In the genomic region with DNA sequence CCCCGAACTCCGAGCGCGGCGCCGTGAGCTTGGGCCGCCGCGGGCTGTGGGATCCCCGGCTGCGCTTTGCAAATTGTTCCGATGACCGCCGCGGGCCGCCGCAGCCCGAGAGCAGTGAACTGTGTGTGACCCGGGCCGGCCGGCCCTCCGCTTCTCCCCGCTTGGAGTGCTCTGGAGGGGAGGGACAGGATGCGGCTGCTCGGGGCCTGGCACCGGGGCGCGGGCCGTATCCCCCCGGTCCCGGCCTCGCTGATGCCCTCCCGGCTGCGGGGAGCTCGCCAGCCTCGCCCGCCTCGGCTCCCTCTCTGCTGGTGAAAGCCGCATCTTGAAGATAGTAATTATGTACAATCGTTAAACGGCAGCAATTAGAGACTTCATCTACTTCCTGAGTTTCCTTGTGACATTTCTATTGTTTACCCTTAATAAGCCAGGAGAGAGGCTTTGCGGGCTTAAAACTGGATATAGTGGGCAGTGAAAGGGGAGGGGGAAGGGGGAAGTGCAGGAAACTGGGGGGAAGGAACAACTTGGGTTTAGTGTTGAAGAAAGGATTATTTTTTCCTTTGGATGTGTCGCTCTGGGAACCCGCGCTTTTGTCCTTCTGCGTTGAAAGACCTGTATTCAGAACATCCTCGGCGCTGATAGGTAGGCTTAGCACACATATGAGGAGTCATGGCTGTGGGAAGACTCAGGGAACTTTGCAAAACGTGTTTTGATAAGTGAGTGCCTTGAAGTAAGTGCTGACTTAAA, we compare ENCODE assay signal across 8 cellular contexts. TPM values are rescaled to one million over a fixed set of nuclear protein-coding genes. Genes with fewer than 3 reads are reported as not detected.
DNase-seq lines count a peak whose midpoint lies in the region; ATAC-seq and TF ChIP-seq lines count a peak whose summit lies in the region.

No MANE protein-coding gene starts in this region.

- H3K27ac ChIP-seq in MM.1S (ENCODE audit: low read length) (no peak overlapping the region), duodenal mucosa (ENCODE audit: low read depth, low read length) (peak overlapping the region; percentile 88)

- no peaks in the 10 kb centered on the region for H3K9me2 ChIP-seq in MM.1S (replicated peaks; ENCODE audit: insufficient read depth, low read length)

- H4K20me1 ChIP-seq in MM.1S (ENCODE audit: insufficient read depth, low read length): no peaks in the 10 kb centered on the region

- no peaks in the 10 kb centered on the region for H3K79me2 ChIP-seq in MM.1S (ENCODE audit: low read length)

- POLR2A ChIA-PET in AG04449 (lab: Yijun Ruan, JAX): interaction anchor here (0.5 kb wide), 1 partner anchor 403 kb away, joined by 4 read pairs; no protein-coding TSS in a partner anchor

- intact Hi-C loops in lower leg skin (cut with DNase I; ENCODE audit: low total_unique reads): no loop called here

- H2AFZ ChIP-seq in MM.1S (ENCODE audit: low read length): no peak overlapping the region

- CTCF ChIA-PET in AG04449 (lab: Yijun Ruan, JAX): interaction anchor here (0.7 to 4.2 kb wide), 8 partner anchors 18 to 386 kb away, joined by 3 to 16 read pairs (median 4); no protein-coding TSS in a partner anchor

- H3K4me2 ChIP-seq in MM.1S (ENCODE audit: low read depth, low read length): peak overlapping the region; percentile 59; the same call in 1 of the 2 replicates

- TF ChIP-seq CTCF in AG04449 (IDR thresholded peaks at IDR 0.05; ENCODE audit: insufficient read depth, low read length, missing control alignments) (no peak), MM.1S (IDR thresholded peaks at IDR 0.05; ENCODE audit: low read length) (no peak), lower leg skin (IDR thresholded peaks at IDR 0.05) (no peak)

- H3K36me3 ChIP-seq in MM.1S (replicated peaks; ENCODE audit: insufficient read depth, low read length) (no peaks in the 10 kb centered on the region), duodenal mucosa (ENCODE audit: control insufficient read depth in 1 of 2, insufficient read depth in 2 of 2, low read length in 2 of 2) (no peaks in the 10 kb centered on the region)

- TF ChIP-seq POLR2A in lower leg skin (IDR thresholded peaks at IDR 0.05): no peak

- WGBS in lower leg skin, 2 donors: 0 to 1% methylated on average over 17 to 29 of the region's 49 CpGs

- H3K27me3 ChIP-seq in MM.1S (replicated peaks; ENCODE audit: insufficient read depth, low read length) (no peaks in the 10 kb centered on the region), duodenal mucosa (ENCODE audit: control insufficient read depth in 1 of 2, insufficient read depth in 2 of 2, low read length in 2 of 2) (no peaks in the 10 kb centered on the region)

- DNase-seq in AG04449 (ENCODE audit: low read depth, low spot score): no peak
- no peak for DNase-seq in MM.1S
- DNase-seq in activated CD4-positive, alpha-beta T cell treated with anti-CD3 and anti-CD28 coated beads for 1 hour: peak; percentile 18
- peak in 1 of 2 donors; percentile 23 for DNase-seq in lower leg skin (ENCODE audit: low spot score in 2 of 2)
- peak in 5 of 6 experiments; percentile 8 to 52 (median 30) for DNase-seq in stimulated activated naive CD4-positive, alpha-beta T cell (lab: John Stamatoyannopoulos, UW)

- H3F3A ChIP-seq in MM.1S (ENCODE audit: insufficient read depth, low read length): no peaks in the 10 kb centered on the region

- H3K9ac ChIP-seq in MM.1S (ENCODE audit: low read length) (no peak overlapping the region), duodenal mucosa (ENCODE audit: low read depth in 1 of 2, low read length in 2 of 2) (peak overlapping the region; percentile 69 to 77)

- ATAC-seq in GM18907 (IDR thresholded peaks at IDR 0.05; ENCODE audit: unreplicated experiment): peak; percentile 28
- no peak for ATAC-seq in HG03025 (IDR thresholded peaks at IDR 0.05; ENCODE audit: low FRiP score, unreplicated experiment)

- H3K9me3 ChIP-seq in MM.1S (replicated peaks; ENCODE audit: insufficient read depth, low read length) (no peaks in the 10 kb centered on the region), duodenal mucosa (ENCODE audit: control insufficient read depth in 1 of 2, low read length in 2 of 2) (no peaks in the 10 kb centered on the region)

- peak overlapping the region; percentile 68 for H3K4me3 ChIP-seq in AG04449 (ENCODE audit: low read depth, low read length)
- peak overlapping the region; percentile 51 for H3K4me3 ChIP-seq in MM.1S (ENCODE audit: low read length)
- peak overlapping the region; percentile 83 to 90 for H3K4me3 ChIP-seq in duodenal mucosa (ENCODE audit: low read depth in 1 of 2, low read length in 2 of 2)
- H3K4me3 ChIP-seq in lower leg skin (ENCODE audit: low read depth, poor library complexity, severe bottlenecking): peak overlapping the region; percentile 94

- H3K4me1 ChIP-seq in MM.1S (ENCODE audit: low read length) (no peaks in the 10 kb centered on the region), duodenal mucosa (ENCODE audit: control insufficient read depth in 1 of 2, insufficient read depth in 2 of 2, low read length in 2 of 2) (peaks cover 7 to 14% of the 10 kb centered on the region in 2 donors)

RNA-seq across cellular contexts. Expression of gene PELI2, which starts 1.2 kb away (rescaled TPM):
- total RNA-seq in lower leg skin: 10 to 100 TPM in 3 of 4 donors, 1 to 10 TPM in 1; 10.0 to 17.0 (median 13.2) TPM

Comparison
In these comparisons a context has a peak if more than half of its experiments do, and no peak if none do; other contexts are left out.
1. DNase-seq: peak in activated CD4-positive, alpha-beta T cell treated with anti-CD3 and anti-CD28 coated beads for 1 hour (single experiment) and stimulated activated naive CD4-positive, alpha-beta T cell (5 of 6); none in AG04449 (single experiment) and MM.1S (single experiment).
2. Peak in every context shown above with its lines, with median percentiles within 50 percentile points of each other: H3K4me3 ChIP-seq.